In genomic region chr5:45057564-45057963, GRCh38 we compare ENCODE assay signal across 1 cellular context.
TF ChIP-seq lines count a peak whose summit lies in the region.

No MANE protein-coding gene starts in this region.

TF ChIP-seq in H1, 55 proteins besides CTCF, POLR2A, EP300 and RAD21:
- no peak for TF ChIP-seq TCF12 (IDR thresholded peaks at IDR 0.05; ENCODE audit: low read depth, low read length)
- no peak for TF ChIP-seq POU5F1 (IDR thresholded peaks at IDR 0.05; ENCODE audit: low read depth, low read length)
- no peak for TF ChIP-seq GTF2F1 (IDR thresholded peaks at IDR 0.05; ENCODE audit: borderline replicate concordance, low read depth, low read length)
- TF ChIP-seq SAP30 (IDR thresholded peaks at IDR 0.05; ENCODE audit: insufficient read depth, insufficient replicate concordance, low read length): no peak
- no peak for TF ChIP-seq RXRA (IDR thresholded peaks at IDR 0.05; ENCODE audit: insufficient read depth, low read depth, low read length)
- TF ChIP-seq USF2 (IDR thresholded peaks at IDR 0.05; ENCODE audit: low read length): no peak
- no peak for TF ChIP-seq E2F6 (IDR thresholded peaks at IDR 0.05)
- TF ChIP-seq ATF2 (IDR thresholded peaks at IDR 0.05; ENCODE audit: low read length): no peak
- no peak for TF ChIP-seq SP1 (IDR thresholded peaks at IDR 0.05; ENCODE audit: low read depth, low read length)
- no peak for TF ChIP-seq NRF1 (IDR thresholded peaks at IDR 0.05; ENCODE audit: low read depth, low read length)
- no peak for TF ChIP-seq RBBP5 (IDR thresholded peaks at IDR 0.05; ENCODE audit: borderline replicate concordance, low read depth, low read length)
- TF ChIP-seq CHD1 (IDR thresholded peaks at IDR 0.05; ENCODE audit: low read depth, low read length): no peak
- no peak for TF ChIP-seq RFX5 (IDR thresholded peaks at IDR 0.05; ENCODE audit: borderline replicate concordance, low read depth, low read length)
- no peak for TF ChIP-seq BACH1 (IDR thresholded peaks at IDR 0.05; ENCODE audit: low read length)
- no peak for TF ChIP-seq CTBP2 (IDR thresholded peaks at IDR 0.05; ENCODE audit: borderline replicate concordance, insufficient read depth, insufficient read length, low read length)
- TF ChIP-seq TAF7 (optimal IDR thresholded peaks at IDR 0.05; ENCODE audit: borderline replicate concordance, low read depth, low read length): no peak
- TF ChIP-seq EGR1 (IDR thresholded peaks at IDR 0.05; ENCODE audit: borderline replicate concordance, low read depth, low read length): no peak
- TF ChIP-seq HDAC6 (IDR thresholded peaks at IDR 0.05; ENCODE audit: low read depth, low read length): no peak
- no peak for TF ChIP-seq ZNF274 (IDR thresholded peaks at IDR 0.05; ENCODE audit: borderline replicate concordance, extremely low read depth, low read length)
